Comparison of ENCODE assay signal across 29 cellular contexts in genomic region chr14:77489051-77489450, GRCh38. TPM values are rescaled to one million over a fixed set of nuclear protein-coding genes. Genes with fewer than 3 reads are reported as not detected.
"Had no signal": no experiment of that assay in that cellular context is flagged by ENCODE, and none has a peak within 500 bp of the region (broad histone marks: within the 10 kb centered on the region; RNA-seq: fewer than 3 reads in every experiment).

No MANE protein-coding gene starts in this region.

- ATAC-seq: effector memory CD8-positive, alpha-beta T cell; heart right ventricle; left colon; left ventricle myocardium superior; lower lobe of right lung; natural killer cell; stimulated activated memory B cell treated with anti-CD40 and anti-IgM and Interleukin-4, amounts not matched to agents 10 μg/mL and 1 μg/mL and 100 μg/mL, for 72 hours; stimulated activated naive CD8-positive, alpha-beta T cell treated with anti-CD3 and anti-CD28 coated beads, Interleukin-15, Interleukin-2, amounts not matched to agents 100 U/mL and 50 U/mL, for 24 hours had no signal

- H3K27me3 ChIP-seq: esophagus squamous epithelium, heart right ventricle, right atrium auricular region, sigmoid colon, tibial nerve, upper lobe of left lung had no signal

- H3K27me3 Mint-ChIP-seq: effector memory CD8-positive, alpha-beta T cell; stimulated activated memory B cell treated with anti-CD40 and anti-IgM and Interleukin-4, amounts not matched to agents 10 μg/mL and 1 μg/mL and 100 μg/mL, for 72 hours had no signal

- H3K4me1 ChIP-seq: esophagus squamous epithelium, heart right ventricle, lower lobe of right lung, prostate gland, right atrium auricular region, sigmoid colon, tibial nerve, upper lobe of left lung had no signal

- H3K27ac Mint-ChIP-seq: natural killer cell; stimulated activated memory B cell treated with anti-CD40 and anti-IgM and Interleukin-4, amounts not matched to agents 10 μg/mL and 1 μg/mL and 100 μg/mL, for 72 hours had no signal

- H3K9me3 ChIP-seq: esophagus squamous epithelium, heart right ventricle, lower lobe of right lung, prostate gland, right atrium auricular region, sigmoid colon, thoracic aorta, tibial nerve, upper lobe of left lung had no signal

- H3K27ac ChIP-seq: coronary artery, esophagus squamous epithelium, heart right ventricle, lower lobe of right lung, prostate gland, right atrium auricular region, sigmoid colon, thoracic aorta, tibial nerve, upper lobe of left lung had no signal

- DNase-seq: dermis blood vessel endothelial cell; effector memory CD8-positive, alpha-beta T cell; erythroblast; esophagus squamous epithelium; foreskin melanocyte; glutamatergic neuron; heart right ventricle; hypothalamus; immature natural killer cell; islet precursor cell; kidney glomerular epithelial cell; left colon; left ventricle myocardium superior; lower lobe of right lung; natural killer cell; nucleus accumbens; sigmoid colon; stimulated activated CD4-positive, alpha-beta T cell treated with anti-CD3 and anti-CD28 coated beads, Interleukin-4, amount 100 ng/mL, for 4 hours; stimulated activated naive CD8-positive, alpha-beta T cell treated with anti-CD3 and anti-CD28 coated beads, Interleukin-15, Interleukin-2, amounts not matched to agents 100 U/mL and 50 U/mL, for 24 hours; upper lobe of left lung had no signal

- H3K4me3 Mint-ChIP-seq: effector memory CD8-positive, alpha-beta T cell; immature natural killer cell; natural killer cell; neural crest cell; stimulated activated memory B cell treated with anti-CD40 and anti-IgM and Interleukin-4, amounts not matched to agents 10 μg/mL and 1 μg/mL and 100 μg/mL, for 72 hours had no signal

- H3K36me3 ChIP-seq: esophagus squamous epithelium, heart right ventricle, lower lobe of right lung, prostate gland, right atrium auricular region, sigmoid colon, thoracic aorta, tibial nerve, upper lobe of left lung had no signal

- H3K4me1 Mint-ChIP-seq: immature natural killer cell; natural killer cell; neural crest cell; stimulated activated memory B cell treated with anti-CD40 and anti-IgM and Interleukin-4, amounts not matched to agents 10 μg/mL and 1 μg/mL and 100 μg/mL, for 72 hours had no signal

- H3K36me3 Mint-ChIP-seq: immature natural killer cell; natural killer cell; stimulated activated memory B cell treated with anti-CD40 and anti-IgM and Interleukin-4, amounts not matched to agents 10 μg/mL and 1 μg/mL and 100 μg/mL, for 72 hours had no signal

- H3K4me3 ChIP-seq: coronary artery, esophagus squamous epithelium, heart right ventricle, lower lobe of right lung, prostate gland, right atrium auricular region, sigmoid colon, thoracic aorta, tibial nerve, upper lobe of left lung had no signal

- H3K9me3 Mint-ChIP-seq: effector memory CD8-positive, alpha-beta T cell; immature natural killer cell; natural killer cell; neural crest cell; stimulated activated memory B cell treated with anti-CD40 and anti-IgM and Interleukin-4, amounts not matched to agents 10 μg/mL and 1 μg/mL and 100 μg/mL, for 72 hours had no signal

RNA-seq across cellular contexts. Expression of gene ISM2, which starts 9.6 kb away (rescaled TPM):
- total RNA-seq: heart right ventricle, lower lobe of right lung, natural killer cell, neural crest cell, osteocyte, skeletal muscle tissue, thoracic aorta, upper lobe of left lung had no signal
- polyA plus RNA-seq: heart right ventricle, immature natural killer cell had no signal
